Comparison of ENCODE assay signal across 24 cellular contexts in genomic region chr17:83128306-83129240, GRCh38.
"Had no signal": no experiment of that assay in that cellular context is flagged by ENCODE, and none has a peak within 500 bp of the region (broad histone marks: within the 10 kb centered on the region; RNA-seq: fewer than 3 reads in every experiment).

No MANE protein-coding gene starts in this region.

- H3K27me3 ChIP-seq: upper lobe of left lung had no signal

- H3K4me3 Mint-ChIP-seq: activated naive CD8-positive, alpha-beta T cell treated with anti-CD3 and anti-CD28 coated beads, Interleukin-2, amount 10 ng/mL, durations not matched to agents 7 days and 5 days; activated T-helper 17 cell treated with anti-CD3 and anti-CD28 coated beads, Interleukin-2, amount 50 U/mL, for 72 hours; brain; central memory CD8-positive, alpha-beta T cell; nephron; stimulated activated memory B cell treated with anti-CD40 and anti-IgM and Interleukin-4, amounts not matched to agents 10 μg/mL and 1 μg/mL and 100 μg/mL, for 72 hours had no signal

- H3K27ac Mint-ChIP-seq: activated naive CD8-positive, alpha-beta T cell treated with anti-CD3 and anti-CD28 coated beads, Interleukin-2, amount 10 ng/mL, durations not matched to agents 7 days and 5 days; activated T-helper 17 cell treated with anti-CD3 and anti-CD28 coated beads, Interleukin-2, amount 50 U/mL, for 72 hours; brain; nephron; progenitor cell of endocrine pancreas; stimulated activated memory B cell treated with anti-CD40 and anti-IgM and Interleukin-4, amounts not matched to agents 10 μg/mL and 1 μg/mL and 100 μg/mL, for 72 hours had no signal

- H3K4me1 Mint-ChIP-seq: nephron had no signal

- DNase-seq: activated CD4-positive, alpha-beta T cell treated with anti-CD3 and anti-CD28 coated beads, Interleukin-2, amount 50 U/mL, for 4 hours; activated naive CD4-positive, alpha-beta T cell treated with Interleukin-2 at 50 U/mL for 16 hours; activated naive CD8-positive, alpha-beta T cell treated with anti-CD3 and anti-CD28 coated beads, Interleukin-2, amount 10 ng/mL, durations not matched to agents 7 days and 5 days; activated T-cell treated with anti-CD3 and anti-CD28 coated beads for 4 hours; amygdala; cortex of kidney; effector CD4-positive, alpha-beta T cell; gastrocnemius medialis; occipital lobe; stimulated activated CD4-positive, alpha-beta T cell treated with anti-CD3 and anti-CD28 coated beads, Interleukin-4, amount 100 ng/mL, for 24 hours; SW 1271; T-helper 2 cell; WERI-Rb-1 had no signal

- H3K9me3 Mint-ChIP-seq: activated naive CD8-positive, alpha-beta T cell treated with anti-CD3 and anti-CD28 coated beads, Interleukin-2, amount 10 ng/mL, durations not matched to agents 7 days and 5 days; activated T-helper 17 cell treated with anti-CD3 and anti-CD28 coated beads, Interleukin-2, amount 50 U/mL, for 72 hours; central memory CD8-positive, alpha-beta T cell; nephron; stimulated activated memory B cell treated with anti-CD40 and anti-IgM and Interleukin-4, amounts not matched to agents 10 μg/mL and 1 μg/mL and 100 μg/mL, for 72 hours had no signal

- H3K9me3 ChIP-seq: gastrocnemius medialis, heart left ventricle, thoracic aorta, upper lobe of left lung had no signal

- ATAC-seq: activated T-helper 17 cell treated with anti-CD3 and anti-CD28 coated beads, Interleukin-2, amount 50 U/mL, for 72 hours; esophagus mucosa; gastrocnemius medialis; heart left ventricle; stimulated activated memory B cell treated with anti-CD40 and anti-IgM and Interleukin-4, amounts not matched to agents 10 μg/mL and 1 μg/mL and 100 μg/mL, for 72 hours had no signal

- H3K36me3 Mint-ChIP-seq: activated naive CD8-positive, alpha-beta T cell treated with anti-CD3 and anti-CD28 coated beads, Interleukin-2, amount 10 ng/mL, durations not matched to agents 7 days and 5 days; brain; stimulated activated memory B cell treated with anti-CD40 and anti-IgM and Interleukin-4, amounts not matched to agents 10 μg/mL and 1 μg/mL and 100 μg/mL, for 72 hours had no signal

- H3K4me3 ChIP-seq: gastrocnemius medialis, heart left ventricle, smooth muscle cell, thoracic aorta, upper lobe of left lung had no signal

- H3K27ac ChIP-seq: gastrocnemius medialis, heart left ventricle, thoracic aorta, upper lobe of left lung, WERI-Rb-1 had no signal

- H3K4me2 ChIP-seq: smooth muscle cell had no signal

- H3K4me1 ChIP-seq: gastrocnemius medialis had no signal

- H3K36me3 ChIP-seq: gastrocnemius medialis, heart left ventricle, thoracic aorta, upper lobe of left lung, WERI-Rb-1 had no signal
